ENCODE assay signal across 20 cellular contexts in the genomic region with DNA sequence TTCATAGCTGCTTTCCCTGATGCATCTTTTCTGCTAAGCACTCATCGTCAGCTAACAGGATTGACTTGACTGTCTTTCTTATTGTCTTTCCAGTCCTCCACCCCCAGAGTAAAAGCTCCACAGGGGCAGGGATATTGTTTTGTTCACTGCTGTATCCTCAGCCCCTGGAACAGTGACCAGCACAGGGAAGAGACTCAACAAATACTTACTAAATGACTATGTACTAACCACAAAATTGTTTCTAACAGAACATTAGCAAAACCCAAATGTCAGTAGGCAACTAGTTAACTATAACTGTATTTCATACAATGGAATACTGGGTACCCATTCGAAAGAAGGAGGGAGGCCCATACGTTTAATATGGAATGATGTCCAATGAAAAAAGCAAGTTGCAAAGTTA. TPM values are rescaled to one million over a fixed set of nuclear protein-coding genes. Genes with fewer than 3 reads are reported as not detected.
DNase-seq lines count a peak whose midpoint lies in the region; ATAC-seq and TF ChIP-seq lines count a peak whose summit lies in the region.
"Had no signal": no experiment of that assay in that cellular context is flagged by ENCODE, and none has a peak within 500 bp of the region (broad histone marks: within the 10 kb centered on the region; RNA-seq: fewer than 3 reads in every experiment).

No MANE protein-coding gene starts in this region.

- TF ChIP-seq EP300 in upper lobe of left lung (IDR thresholded peaks at IDR 0.05), result no peak

- peaks cover 83% of the 10 kb centered on the region for H3K4me1 Mint-ChIP-seq in HFFc6 (ENCODE audit: low read depth)

- H3K4me2 ChIP-seq in mammary epithelial cell (ENCODE audit: insufficient read depth, low read depth, low read length) (peak overlapping the region; percentile 44), mesendoderm (ENCODE audit: low read length) (no peak overlapping the region)
- H3K4me2 ChIP-seq: GM23338 had no signal

- H3K4me3 ChIP-seq in mammary epithelial cell (replicated peaks in 1 of 3; ENCODE audit: insufficient read depth in 1 of 3, low read depth in 2 of 3, low read length in 3 of 3) (no peak overlapping the region), mesendoderm (ENCODE audit: low read length) (no peak overlapping the region), upper lobe of left lung (no peak overlapping the region), mucosa of descending colon (no peak overlapping the region)
- H3K4me3 ChIP-seq: coronary artery, GM23338, lung, SJSA1, thoracic aorta had no signal

- H3K9me3 Mint-ChIP-seq in HFFc6, result no peaks in the 10 kb centered on the region
- H3K9me3 Mint-ChIP-seq: CD4-positive, CD25-positive, alpha-beta regulatory T cell; GM23338; T-helper 1 cell treated with Interleukin-12 subunit alpha and Interleukin-12 subunit beta and Interleukin-4 antibody, amounts not matched to agents 30 μg/mL and 1 μg/mL, for 36 hours had no signal

- H4K20me1 ChIP-seq in mammary epithelial cell (ENCODE audit: insufficient read depth, low read length), result peaks cover 3% of the 10 kb centered on the region

- TF ChIP-seq CTCF in HFFc6 (IDR thresholded peaks at IDR 0.05), result no peak
- no peak for TF ChIP-seq CTCF in mammary epithelial cell (conservative IDR thresholded peaks at IDR 0.05 in 1 of 2, IDR thresholded peaks at IDR 0.05 in 1 of 2; ENCODE audit: extremely low read depth in 1 of 2, insufficient read depth in 1 of 2, low read depth in 1 of 2, low read length in 2 of 2)
- TF ChIP-seq CTCF in upper lobe of left lung (IDR thresholded peaks at IDR 0.05), result no peak
- no peak for TF ChIP-seq CTCF in mucosa of descending colon (IDR thresholded peaks at IDR 0.05)

- H3K79me2 ChIP-seq in mammary epithelial cell (ENCODE audit: insufficient read depth, low read length), result peaks cover 100% of the 10 kb centered on the region
- H3K79me2 ChIP-seq in mesendoderm (ENCODE audit: control insufficient read depth, insufficient read depth, low read length), result peaks cover 40% of the 10 kb centered on the region

- H3K23ac ChIP-seq in mesendoderm (ENCODE audit: low read length), result no peak overlapping the region

- peaks cover 29% of the 10 kb centered on the region for H3K36me3 Mint-ChIP-seq in HFFc6 (ENCODE audit: low read depth)
- H3K36me3 Mint-ChIP-seq: CD4-positive, CD25-positive, alpha-beta regulatory T cell had no signal

- CTCF ChIA-PET in mammary epithelial cell (lab: Charles Lee; ENCODE audit: low non-redundant PET), result interaction anchor here (0.6 to 2.0 kb wide), 4 partner anchors 21 to 215 kb away, joined by 3 to 24 read pairs (median 5); no protein-coding TSS in a partner anchor

- H3K18ac ChIP-seq in mesendoderm (ENCODE audit: low read length), result no peak overlapping the region

- no peak overlapping the region for H4K5ac ChIP-seq in mesendoderm (ENCODE audit: low read length)

- no peaks in the 10 kb centered on the region for H3K27me3 ChIP-seq in mammary epithelial cell (ENCODE audit: insufficient read depth, low read length)
- no peaks in the 10 kb centered on the region for H3K27me3 ChIP-seq in mesendoderm (ENCODE audit: insufficient read depth, low read length, poor library complexity)
- H3K27me3 ChIP-seq in upper lobe of left lung, result no peaks in the 10 kb centered on the region
- H3K27me3 ChIP-seq: SJSA1 had no signal

- H3K36me3 ChIP-seq in mammary epithelial cell (ENCODE audit: insufficient read depth, low read length) (peaks cover 27% of the 10 kb centered on the region), mesendoderm (ENCODE audit: control insufficient read depth, insufficient read depth, low read length) (no peaks in the 10 kb centered on the region), upper lobe of left lung (no peaks in the 10 kb centered on the region), mucosa of descending colon (ENCODE audit: low read depth) (peaks cover 4% of the 10 kb centered on the region)
- H3K36me3 ChIP-seq: thoracic aorta had no signal

- H3K56ac ChIP-seq in mesendoderm (ENCODE audit: low read length), result peak overlapping the region; percentile 1

- H3K9ac ChIP-seq in mammary epithelial cell (ENCODE audit: insufficient read depth, low read length) (no peak overlapping the region), mesendoderm (ENCODE audit: low read length) (no peak overlapping the region)

- H3K4me1 ChIP-seq in mammary epithelial cell (ENCODE audit: insufficient read depth, low read length) (peaks cover 72% of the 10 kb centered on the region), mesendoderm (ENCODE audit: control insufficient read depth, low read depth, low read length) (peaks cover 25% of the 10 kb centered on the region), upper lobe of left lung (peaks cover 22 to 49% (median 34%) of the 10 kb centered on the region in 4 donors), mucosa of descending colon (ENCODE audit: low read depth) (no peaks in the 10 kb centered on the region)

- in situ Hi-C loops in mammary epithelial cell (cut with MboI; ENCODE audit: low sequenced_read_pairs in 2 of 2), result loop anchor here in 1 of 2 donors (10.0 kb wide), 1 partner anchor 196 kb away; no protein-coding TSS in a partner anchor

- no TSS peak for BruUV-seq in mammary epithelial cell (replicated peaks; lab: Mats Ljungman, UMichigan)

- no peak for DNase-seq in HFFc6
- no peak for DNase-seq in mammary epithelial cell
- DNase-seq in mesendoderm, result no peak
- no peak for DNase-seq in upper lobe of left lung
- no peak for DNase-seq in NCI-H2196 (lab: John Stamatoyannopoulos, UW; ENCODE audit: unreplicated experiment)
- no peak for DNase-seq in mucosa of descending colon
- DNase-seq: activated CD4-positive, alpha-beta T cell treated with anti-CD3 and anti-CD28 coated beads for 4 hours; activated CD8-positive, alpha-beta memory T cell treated with anti-CD3 and anti-CD28 coated beads for 24 hours; activated T-cell treated with anti-CD3 and anti-CD28 coated beads, Interleukin-2, amount 50 U/mL, for 1 hour; islet precursor cell; NCI-H146; NCI-H510A had no signal

- 89% methylated on average over 3 of the region's 3 CpGs for WGBS in mammary epithelial cell (ENCODE audit: low coverage, missing lambda C conversion rate)
- WGBS in mesendoderm (ENCODE audit: extremely low coverage, insufficient coverage, low lambda C conversion rate), result no CpG with 5 or more reads among the region's 3 CpGs
- whole genome bisulfite sequencing in upper lobe of left lung, 2 donors, result 87 to 96% methylated on average over 3 of the region's 3 CpGs

- peak overlapping the region; percentile 68 for H3K4me3 Mint-ChIP-seq in HFFc6
- H3K4me3 Mint-ChIP-seq: CD4-positive, CD25-positive, alpha-beta regulatory T cell; GM23338; T-helper 1 cell treated with Interleukin-12 subunit alpha and Interleukin-12 subunit beta and Interleukin-4 antibody, amounts not matched to agents 30 μg/mL and 1 μg/mL, for 36 hours had no signal

- no peaks in the 10 kb centered on the region; the same call in 1 of the 2 replicates for H3K27me3 Mint-ChIP-seq in HFFc6 (ENCODE audit: insufficient read depth)
- H3K27me3 Mint-ChIP-seq: CD4-positive, CD25-positive, alpha-beta regulatory T cell had no signal

- TF ChIP-seq POLR2A in upper lobe of left lung (IDR thresholded peaks at IDR 0.05), result no peak

- H3K27ac ChIP-seq in mammary epithelial cell (ENCODE audit: insufficient read depth, low read depth, low read length) (peak overlapping the region; percentile 35), mesendoderm (ENCODE audit: low read depth, low read length) (no peak overlapping the region), upper lobe of left lung (peak overlapping the region; percentile 54 to 86 (median 62))
- H3K27ac ChIP-seq: coronary artery, SJSA1 had no signal

- H3K27ac Mint-ChIP-seq in HFFc6, result peak overlapping the region; percentile 82
- H3K27ac Mint-ChIP-seq: GM23338; T-helper 1 cell treated with Interleukin-12 subunit alpha and Interleukin-12 subunit beta and Interleukin-4 antibody, amounts not matched to agents 30 μg/mL and 1 μg/mL, for 36 hours had no signal

- peak overlapping the region; percentile 47 for H2AK5ac ChIP-seq in mesendoderm (ENCODE audit: low read length)

- H2BK5ac ChIP-seq in mesendoderm (ENCODE audit: low read length), result peak overlapping the region; percentile 2

- H2BK15ac ChIP-seq in mesendoderm (replicated peaks; ENCODE audit: low read depth), result no peak overlapping the region

- H3K4ac ChIP-seq in mesendoderm (ENCODE audit: low read depth, low read length), result peak overlapping the region; percentile 0

- H4K8ac ChIP-seq in mesendoderm (ENCODE audit: low read depth, low read length), result no peak overlapping the region

- no peak overlapping the region for H2AFZ ChIP-seq in mammary epithelial cell (ENCODE audit: low read depth, low read length)
- H2AFZ ChIP-seq: GM23338 had no signal

- intact Hi-C loops in mammary epithelial cell (cut with micrococcal nuclease), result loop anchor here (1.0 to 2.0 kb wide), 4 partner anchors 52 to 216 kb away; no protein-coding TSS in a partner anchor
- intact Hi-C loops in mucosa of descending colon (cut with DNase I, micrococcal nuclease), result loop anchor here in 1 of 2 donors (5.0 to 10.0 kb wide), 3 partner anchors 186 to 216 kb away; no protein-coding TSS in a partner anchor

- H3K9me3 ChIP-seq in mammary epithelial cell (replicated peaks; ENCODE audit: insufficient read depth, low read length), result no peaks in the 10 kb centered on the region
- H3K9me3 ChIP-seq in upper lobe of left lung, result no peaks in the 10 kb centered on the region
- no peaks in the 10 kb centered on the region for H3K9me3 ChIP-seq in mucosa of descending colon
- H3K9me3 ChIP-seq: SJSA1, thoracic aorta had no signal

- peaks cover 28% of the 10 kb centered on the region for H3K79me1 ChIP-seq in mesendoderm (ENCODE audit: low read length)

- ATAC-seq in upper lobe of left lung (ENCODE audit: low FRiP score in 2 of 2), result no peak
- no peak for ATAC-seq in GM21723 (IDR thresholded peaks at IDR 0.05; ENCODE audit: unreplicated experiment)
- no peak for ATAC-seq in mucosa of descending colon

- dilution Hi-C loops in mammary epithelial cell (cut with HindIII; ENCODE audit: low sequenced_read_pairs), result no loop called here

- no peak overlapping the region for H2BK120ac ChIP-seq in mesendoderm (ENCODE audit: low read depth, low read length)

RNA-seq across cellular contexts. Expression of a gene that starts 53.0 kb away (rescaled TPM):
- total RNA-seq in HFFc6 (2021; fragmentation: NEBNext Ultra II Directional; extraction: Animal tissue kit (Norgen Biotek cat#: 25700)), result 10 to 100 TPM; 24.4 to 55.1 (median 26.2) TPM
- total RNA-seq in mammary epithelial cell (100 to 1,000 TPM in 1 of 2 donors, 10 to 100 TPM in 1; 93.0 to 171 TPM), upper lobe of left lung (10 to 100 TPM; 26.3 to 48.8 (median 31.9) TPM), mucosa of descending colon (10 to 100 TPM; 37.2 to 73.7 (median 54.3) TPM)
- 123 TPM for polyA plus RNA-seq in mammary epithelial cell
- 185 TPM for polyA minus RNA-seq in mammary epithelial cell
- 23.5 TPM for polyA plus RNA-seq in mesendoderm (2013, experiment 1 of 2)
- polyA plus RNA-seq in mesendoderm (2013, experiment 2 of 2), result 23.0 TPM
